1 cellular context compared by ENCODE assay signal in the genomic region with DNA sequence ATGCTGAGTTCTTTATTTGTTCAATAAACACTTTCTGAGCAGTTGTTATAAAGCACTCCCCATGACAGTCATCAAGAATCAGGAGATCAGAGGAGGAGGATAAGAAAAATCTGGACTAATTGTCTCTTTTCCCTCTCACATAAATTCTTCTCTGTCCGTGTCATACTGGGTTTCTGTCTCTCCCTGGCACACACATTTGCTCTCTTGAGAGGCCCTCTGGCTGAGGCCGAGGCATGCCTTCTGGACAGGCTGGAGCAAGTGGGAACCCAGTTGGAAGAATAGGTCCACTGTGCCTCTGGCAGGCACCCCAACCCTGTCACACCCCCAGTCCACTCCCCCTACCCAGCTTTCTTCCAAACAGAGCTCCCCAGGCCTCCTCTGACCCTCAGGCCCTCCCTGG.
TF ChIP-seq lines count a peak whose summit lies in the region.

No MANE protein-coding gene starts in this region.

TF ChIP-seq in IMR-90, 13 proteins besides CTCF, POLR2A, EP300 and RAD21 (continued from another document):
- TF ChIP-seq CHD1 (IDR thresholded peaks at IDR 0.05; ENCODE audit: low read depth, low read length) (no peak), RCOR1 (IDR thresholded peaks at IDR 0.05; ENCODE audit: insufficient replicate concordance, low read length) (no peak), MAZ (IDR thresholded peaks at IDR 0.05; ENCODE audit: borderline replicate concordance, low read depth, low read length) (no peak), MXI1 (IDR thresholded peaks at IDR 0.05; ENCODE audit: borderline replicate concordance, low read depth, low read length) (no peak), NFE2L2 (IDR thresholded peaks at IDR 0.05; ENCODE audit: low read depth, low read length) (no peak)
- TF ChIP-seq, protein P1, sequence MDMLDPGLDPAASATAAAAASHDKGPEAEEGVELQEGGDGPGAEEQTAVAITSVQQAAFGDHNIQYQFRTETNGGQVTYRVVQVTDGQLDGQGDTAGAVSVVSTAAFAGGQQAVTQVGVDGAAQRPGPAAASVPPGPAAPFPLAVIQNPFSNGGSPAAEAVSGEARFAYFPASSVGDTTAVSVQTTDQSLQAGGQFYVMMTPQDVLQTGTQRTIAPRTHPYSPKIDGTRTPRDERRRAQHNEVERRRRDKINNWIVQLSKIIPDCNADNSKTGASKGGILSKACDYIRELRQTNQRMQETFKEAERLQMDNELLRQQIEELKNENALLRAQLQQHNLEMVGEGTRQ (IDR thresholded peaks at IDR 0.05; ENCODE audit: low read depth, low read length) = no peak
